ENCODE assay signal across 19 cellular contexts in genomic region chr3:44506556-44506955, GRCh38. TPM values are rescaled to one million over a fixed set of nuclear protein-coding genes. Genes with fewer than 3 reads are reported as not detected.
DNase-seq lines count a peak whose midpoint lies in the region; ATAC-seq and TF ChIP-seq lines count a peak whose summit lies in the region.
"Had no signal": no experiment of that assay in that cellular context is flagged by ENCODE, and none has a peak within 500 bp of the region (broad histone marks: within the 10 kb centered on the region; RNA-seq: fewer than 3 reads in every experiment).

No MANE protein-coding gene starts in this region.

- CTCF ChIA-PET in activated naive CD4-positive, alpha-beta T cell treated with anti-CD3 and anti-CD28 coated beads, Interleukin-2, amount 10 ng/mL, durations not matched to agents 7 days and 5 days (lab: Charles Lee): interaction anchor here (1.4 kb wide), 1 partner anchor 23 kb away, joined by 4 read pairs; no protein-coding TSS in a partner anchor

- H3K4me1 ChIP-seq in Peyer's patch: peaks cover 0 to 18% (median 0%) of the 10 kb centered on the region in 4 donors

- peaks cover 32% of the 10 kb centered on the region for H3K4me1 Mint-ChIP-seq in activated naive CD4-positive, alpha-beta T cell treated with anti-CD3 and anti-CD28 coated beads, Interleukin-2, amount 10 ng/mL, durations not matched to agents 7 days and 5 days
- H3K4me1 Mint-ChIP-seq in IgD-negative memory B cell (peaks cover 18 to 41% (median 29%) of the 10 kb centered on the region in 3 donors), endothelial cell (ENCODE audit: unreplicated experiment) (peaks cover 20% of the 10 kb centered on the region)
- H3K4me1 Mint-ChIP-seq in stimulated activated naive B cell treated with anti-CD40 and anti-IgM and Interleukin-4, amounts not matched to agents 10 μg/mL and 1 μg/mL and 100 μg/mL, for 72 hours: peaks cover 17 to 32% of the 10 kb centered on the region in 2 donors

- DNase-seq in activated naive CD4-positive, alpha-beta T cell treated with anti-CD3 and anti-CD28 coated beads, Interleukin-2, amount 10 ng/mL, durations not matched to agents 7 days and 5 days: no peak
- DNase-seq in activated naive CD4-positive, alpha-beta T cell (lab: John Stamatoyannopoulos, UW): no peak
- DNase-seq in endothelial cell (ENCODE audit: low spot score): no peak
- no peak for DNase-seq in stimulated activated naive B cell treated with anti-CD40 and anti-IgM and Interleukin-4, amounts not matched to agents 10 μg/mL and 1 μg/mL and 100 μg/mL, for 72 hours
- no peak for DNase-seq in Peyer's patch
- no peak for DNase-seq in NK-92 (lab: John Stamatoyannopoulos, UW; ENCODE audit: unreplicated experiment)
- DNase-seq in NCI-H526 (lab: John Stamatoyannopoulos, UW): no peak
- DNase-seq: ACHN, DMS53, NCI-H1092 treated with DMSO at 0.1 percent for 48 hours, NCI-H1436 treated with DMSO at 0.1 percent for 48 hours, NCI-H2029 treated with DMSO at 0.1 percent for 48 hours, NCI-H345, NCI-H524, NCI-H82 had no signal

- no peaks in the 10 kb centered on the region for H3K27me3 Mint-ChIP-seq in activated naive CD4-positive, alpha-beta T cell treated with anti-CD3 and anti-CD28 coated beads, Interleukin-2, amount 10 ng/mL, durations not matched to agents 7 days and 5 days
- H3K27me3 Mint-ChIP-seq in IgD-negative memory B cell: no peaks in the 10 kb centered on the region
- peaks cover 7% of the 10 kb centered on the region for H3K27me3 Mint-ChIP-seq in endothelial cell (ENCODE audit: unreplicated experiment)
- no peaks in the 10 kb centered on the region for H3K27me3 Mint-ChIP-seq in stimulated activated naive B cell treated with anti-CD40 and anti-IgM and Interleukin-4, amounts not matched to agents 10 μg/mL and 1 μg/mL and 100 μg/mL, for 72 hours

- ATAC-seq in stimulated activated naive B cell treated with anti-CD40 and anti-IgM and Interleukin-4, amounts not matched to agents 10 μg/mL and 1 μg/mL and 100 μg/mL, for 72 hours (replicated peaks): no peak

- peaks cover 0 to 19% (median 0%) of the 10 kb centered on the region in 3 donors for H3K36me3 ChIP-seq in Peyer's patch

- H3K9me3 Mint-ChIP-seq in activated naive CD4-positive, alpha-beta T cell treated with anti-CD3 and anti-CD28 coated beads, Interleukin-2, amount 10 ng/mL, durations not matched to agents 7 days and 5 days: peaks cover 32% of the 10 kb centered on the region
- H3K9me3 Mint-ChIP-seq in IgD-negative memory B cell (peaks cover 4 to 9% (median 8%) of the 10 kb centered on the region in 3 donors), endothelial cell (ENCODE audit: unreplicated experiment) (no peaks in the 10 kb centered on the region)
- peaks cover 13 to 15% of the 10 kb centered on the region in 2 donors for H3K9me3 Mint-ChIP-seq in stimulated activated naive B cell treated with anti-CD40 and anti-IgM and Interleukin-4, amounts not matched to agents 10 μg/mL and 1 μg/mL and 100 μg/mL, for 72 hours

- H3K27ac Mint-ChIP-seq in activated naive CD4-positive, alpha-beta T cell treated with anti-CD3 and anti-CD28 coated beads, Interleukin-2, amount 10 ng/mL, durations not matched to agents 7 days and 5 days: peak overlapping the region; percentile 24
- peak overlapping the region in 1 of 3 donors; percentile 67 for H3K27ac Mint-ChIP-seq in IgD-negative memory B cell
- no peak overlapping the region for H3K27ac Mint-ChIP-seq in endothelial cell (ENCODE audit: unreplicated experiment)
- peak overlapping the region; percentile 79 for H3K27ac Mint-ChIP-seq in stimulated activated naive B cell treated with anti-CD40 and anti-IgM and Interleukin-4, amounts not matched to agents 10 μg/mL and 1 μg/mL and 100 μg/mL, for 72 hours

- H3K36me3 Mint-ChIP-seq in activated naive CD4-positive, alpha-beta T cell treated with anti-CD3 and anti-CD28 coated beads, Interleukin-2, amount 10 ng/mL, durations not matched to agents 7 days and 5 days: peaks cover 49% of the 10 kb centered on the region
- H3K36me3 Mint-ChIP-seq in IgD-negative memory B cell (peaks cover 23% of the 10 kb centered on the region), endothelial cell (ENCODE audit: low read depth, unreplicated experiment) (peaks cover 30% of the 10 kb centered on the region)
- H3K36me3 Mint-ChIP-seq in stimulated activated naive B cell treated with anti-CD40 and anti-IgM and Interleukin-4, amounts not matched to agents 10 μg/mL and 1 μg/mL and 100 μg/mL, for 72 hours: peaks cover 33 to 40% of the 10 kb centered on the region in 2 donors

- H3K27ac ChIP-seq in Peyer's patch: no peak overlapping the region
- H3K27ac ChIP-seq: 22Rv1, BLaER1 had no signal

- H3K27me3 ChIP-seq in Peyer's patch: no peaks in the 10 kb centered on the region
- H3K27me3 ChIP-seq: BLaER1 had no signal

- peaks cover 0 to 11% (median 0%) of the 10 kb centered on the region in 4 donors for H3K9me3 ChIP-seq in Peyer's patch

- H3K4me3 ChIP-seq in Peyer's patch: no peak overlapping the region
- H3K4me3 ChIP-seq: BLaER1 had no signal

- TF ChIP-seq POLR2A in Peyer's patch (IDR thresholded peaks at IDR 0.05): no peak

- no peak overlapping the region for H3K4me3 Mint-ChIP-seq in activated naive CD4-positive, alpha-beta T cell treated with anti-CD3 and anti-CD28 coated beads, Interleukin-2, amount 10 ng/mL, durations not matched to agents 7 days and 5 days
- H3K4me3 Mint-ChIP-seq in IgD-negative memory B cell: peak overlapping the region in 3 of 4 donors; percentile 15 to 74 (median 44)
- H3K4me3 Mint-ChIP-seq in endothelial cell (ENCODE audit: unreplicated experiment): peak overlapping the region; percentile 54
- H3K4me3 Mint-ChIP-seq in stimulated activated naive B cell treated with anti-CD40 and anti-IgM and Interleukin-4, amounts not matched to agents 10 μg/mL and 1 μg/mL and 100 μg/mL, for 72 hours: no peak overlapping the region

- TF ChIP-seq CTCF in endothelial cell (IDR thresholded peaks at IDR 0.05; ENCODE audit: unreplicated experiment) (no peak), Peyer's patch (IDR thresholded peaks at IDR 0.05) (no peak)

RNA-seq across cellular contexts. Expression of gene ZNF445, which starts 29.1 kb away (rescaled TPM):
- 2.7 TPM for polyA plus RNA-seq in IgD-negative memory B cell
- total RNA-seq in endothelial cell (ENCODE audit: unreplicated experiment) (31.5 TPM), Peyer's patch (10 to 100 TPM in 2 of 4 donors, 1 to 10 TPM in 2; 5.4 to 17.3 (median 10.5) TPM)

RNA-seq across cellular contexts. Expression of gene ZKSCAN7, which starts 48.4 kb away (rescaled TPM):
- 1.8 TPM for polyA plus RNA-seq in IgD-negative memory B cell
- total RNA-seq in endothelial cell (ENCODE audit: unreplicated experiment) (2.2 TPM), Peyer's patch (1 to 10 TPM; 3.2 to 5.8 (median 4.1) TPM)
- total RNA-seq: OCI-LY7 had no signal

Comparison
In these comparisons a context has a peak if more than half of its experiments do, and no peak if none do; other contexts are left out.
1. H3K4me3 Mint-ChIP-seq: peak in IgD-negative memory B cell (3 of 4) and endothelial cell (single experiment); none in activated naive CD4-positive, alpha-beta T cell treated with anti-CD3 and anti-CD28 coated beads, Interleukin-2, amount 10 ng/mL, durations not matched to agents 7 days and 5 days (single experiment) and stimulated activated naive B cell treated with anti-CD40 and anti-IgM and Interleukin-4, amounts not matched to agents 10 μg/mL and 1 μg/mL and 100 μg/mL, for 72 hours (0 of 2).